1 cellular context compared by ENCODE assay signal in the genomic region with DNA sequence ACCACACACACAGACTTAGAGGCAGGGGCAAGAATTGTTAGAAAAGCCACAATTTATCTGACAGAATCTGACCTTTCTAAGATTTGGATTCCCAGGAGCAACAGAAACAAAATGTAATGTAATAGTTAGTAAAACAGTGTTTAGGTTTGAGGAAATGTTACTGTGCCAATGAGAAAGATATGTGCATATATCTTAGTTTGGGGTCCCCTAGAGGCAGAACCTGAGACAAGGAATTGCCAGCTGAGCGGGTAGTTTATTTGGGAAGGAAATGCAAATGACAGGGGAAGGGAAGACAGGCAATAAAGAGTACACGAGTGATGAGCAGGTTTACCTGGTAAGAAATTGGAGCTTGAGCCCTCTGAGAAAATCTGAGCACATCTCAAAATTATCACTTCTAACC.
TF ChIP-seq lines count a peak whose summit lies in the region.

No MANE protein-coding gene starts in this region.

TF ChIP-seq in GM23338, 12 proteins besides CTCF, POLR2A, EP300 and RAD21 (continued from another document):
- TF ChIP-seq, protein P1, sequence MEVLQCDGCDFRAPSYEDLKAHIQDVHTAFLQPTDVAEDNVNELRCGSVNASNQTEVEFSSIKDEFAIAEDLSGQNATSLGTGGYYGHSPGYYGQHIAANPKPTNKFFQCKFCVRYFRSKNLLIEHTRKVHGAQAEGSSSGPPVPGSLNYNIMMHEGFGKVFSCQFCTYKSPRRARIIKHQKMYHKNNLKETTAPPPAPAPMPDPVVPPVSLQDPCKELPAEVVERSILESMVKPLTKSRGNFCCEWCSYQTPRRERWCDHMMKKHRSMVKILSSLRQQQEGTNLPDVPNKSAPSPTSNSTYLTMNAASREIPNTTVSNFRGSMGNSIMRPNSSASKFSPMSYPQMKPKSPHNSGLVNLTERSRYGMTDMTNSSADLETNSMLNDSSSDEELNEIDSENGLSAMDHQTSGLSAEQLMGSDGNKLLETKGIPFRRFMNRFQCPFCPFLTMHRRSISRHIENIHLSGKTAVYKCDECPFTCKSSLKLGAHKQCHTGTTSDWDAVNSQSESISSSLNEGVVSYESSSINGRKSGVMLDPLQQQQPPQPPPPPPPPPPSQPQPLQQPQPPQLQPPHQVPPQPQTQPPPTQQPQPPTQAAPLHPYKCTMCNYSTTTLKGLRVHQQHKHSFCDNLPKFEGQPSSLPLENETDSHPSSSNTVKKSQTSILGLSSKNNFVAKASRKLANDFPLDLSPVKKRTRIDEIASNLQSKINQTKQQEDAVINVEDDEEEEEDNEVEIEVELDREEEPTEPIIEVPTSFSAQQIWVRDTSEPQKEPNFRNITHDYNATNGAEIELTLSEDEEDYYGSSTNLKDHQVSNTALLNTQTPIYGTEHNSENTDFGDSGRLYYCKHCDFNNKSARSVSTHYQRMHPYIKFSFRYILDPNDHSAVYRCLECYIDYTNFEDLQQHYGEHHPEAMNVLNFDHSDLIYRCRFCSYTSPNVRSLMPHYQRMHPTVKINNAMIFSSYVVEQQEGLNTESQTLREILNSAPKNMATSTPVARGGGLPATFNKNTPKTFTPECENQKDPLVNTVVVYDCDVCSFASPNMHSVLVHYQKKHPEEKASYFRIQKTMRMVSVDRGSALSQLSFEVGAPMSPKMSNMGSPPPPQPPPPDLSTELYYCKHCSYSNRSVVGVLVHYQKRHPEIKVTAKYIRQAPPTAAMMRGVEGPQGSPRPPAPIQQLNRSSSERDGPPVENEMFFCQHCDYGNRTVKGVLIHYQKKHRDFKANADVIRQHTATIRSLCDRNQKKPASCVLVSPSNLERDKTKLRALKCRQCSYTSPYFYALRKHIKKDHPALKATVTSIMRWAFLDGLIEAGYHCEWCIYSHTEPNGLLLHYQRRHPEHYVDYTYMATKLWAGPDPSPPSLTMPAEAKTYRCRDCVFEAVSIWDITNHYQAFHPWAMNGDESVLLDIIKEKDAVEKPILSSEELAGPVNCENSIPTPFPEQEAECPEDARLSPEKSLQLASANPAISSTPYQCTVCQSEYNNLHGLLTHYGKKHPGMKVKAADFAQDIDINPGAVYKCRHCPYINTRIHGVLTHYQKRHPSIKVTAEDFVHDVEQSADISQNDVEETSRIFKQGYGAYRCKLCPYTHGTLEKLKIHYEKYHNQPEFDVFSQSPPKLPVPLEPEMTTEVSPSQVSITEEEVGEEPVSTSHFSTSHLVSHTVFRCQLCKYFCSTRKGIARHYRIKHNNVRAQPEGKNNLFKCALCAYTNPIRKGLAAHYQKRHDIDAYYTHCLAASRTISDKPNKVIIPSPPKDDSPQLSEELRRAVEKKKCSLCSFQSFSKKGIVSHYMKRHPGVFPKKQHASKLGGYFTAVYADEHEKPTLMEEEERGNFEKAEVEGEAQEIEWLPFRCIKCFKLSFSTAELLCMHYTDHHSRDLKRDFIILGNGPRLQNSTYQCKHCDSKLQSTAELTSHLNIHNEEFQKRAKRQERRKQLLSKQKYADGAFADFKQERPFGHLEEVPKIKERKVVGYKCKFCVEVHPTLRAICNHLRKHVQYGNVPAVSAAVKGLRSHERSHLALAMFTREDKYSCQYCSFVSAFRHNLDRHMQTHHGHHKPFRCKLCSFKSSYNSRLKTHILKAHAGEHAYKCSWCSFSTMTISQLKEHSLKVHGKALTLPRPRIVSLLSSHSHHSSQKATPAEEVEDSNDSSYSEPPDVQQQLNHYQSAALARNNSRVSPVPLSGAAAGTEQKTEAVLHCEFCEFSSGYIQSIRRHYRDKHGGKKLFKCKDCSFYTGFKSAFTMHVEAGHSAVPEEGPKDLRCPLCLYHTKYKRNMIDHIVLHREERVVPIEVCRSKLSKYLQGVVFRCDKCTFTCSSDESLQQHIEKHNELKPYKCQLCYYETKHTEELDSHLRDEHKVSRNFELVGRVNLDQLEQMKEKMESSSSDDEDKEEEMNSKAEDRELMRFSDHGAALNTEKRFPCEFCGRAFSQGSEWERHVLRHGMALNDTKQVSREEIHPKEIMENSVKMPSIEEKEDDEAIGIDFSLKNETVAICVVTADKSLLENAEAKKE (CRISPR knock-in tag; IDR thresholded peaks at IDR 0.05) = no peak
- TF ChIP-seq EZH2phosphoT487 (IDR thresholded peaks at IDR 0.05; ENCODE audit: unreplicated experiment) (no peak), CREB1 (CRISPR knock-in tag; IDR thresholded peaks at IDR 0.05; ENCODE audit: low read depth) (no peak), ZNF114 (CRISPR knock-in tag; IDR thresholded peaks at IDR 0.05) (no peak)
- TF ChIP-seq, protein P2, sequence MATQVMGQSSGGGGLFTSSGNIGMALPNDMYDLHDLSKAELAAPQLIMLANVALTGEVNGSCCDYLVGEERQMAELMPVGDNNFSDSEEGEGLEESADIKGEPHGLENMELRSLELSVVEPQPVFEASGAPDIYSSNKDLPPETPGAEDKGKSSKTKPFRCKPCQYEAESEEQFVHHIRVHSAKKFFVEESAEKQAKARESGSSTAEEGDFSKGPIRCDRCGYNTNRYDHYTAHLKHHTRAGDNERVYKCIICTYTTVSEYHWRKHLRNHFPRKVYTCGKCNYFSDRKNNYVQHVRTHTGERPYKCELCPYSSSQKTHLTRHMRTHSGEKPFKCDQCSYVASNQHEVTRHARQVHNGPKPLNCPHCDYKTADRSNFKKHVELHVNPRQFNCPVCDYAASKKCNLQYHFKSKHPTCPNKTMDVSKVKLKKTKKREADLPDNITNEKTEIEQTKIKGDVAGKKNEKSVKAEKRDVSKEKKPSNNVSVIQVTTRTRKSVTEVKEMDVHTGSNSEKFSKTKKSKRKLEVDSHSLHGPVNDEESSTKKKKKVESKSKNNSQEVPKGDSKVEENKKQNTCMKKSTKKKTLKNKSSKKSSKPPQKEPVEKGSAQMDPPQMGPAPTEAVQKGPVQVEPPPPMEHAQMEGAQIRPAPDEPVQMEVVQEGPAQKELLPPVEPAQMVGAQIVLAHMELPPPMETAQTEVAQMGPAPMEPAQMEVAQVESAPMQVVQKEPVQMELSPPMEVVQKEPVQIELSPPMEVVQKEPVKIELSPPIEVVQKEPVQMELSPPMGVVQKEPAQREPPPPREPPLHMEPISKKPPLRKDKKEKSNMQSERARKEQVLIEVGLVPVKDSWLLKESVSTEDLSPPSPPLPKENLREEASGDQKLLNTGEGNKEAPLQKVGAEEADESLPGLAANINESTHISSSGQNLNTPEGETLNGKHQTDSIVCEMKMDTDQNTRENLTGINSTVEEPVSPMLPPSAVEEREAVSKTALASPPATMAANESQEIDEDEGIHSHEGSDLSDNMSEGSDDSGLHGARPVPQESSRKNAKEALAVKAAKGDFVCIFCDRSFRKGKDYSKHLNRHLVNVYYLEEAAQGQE (IDR thresholded peaks at IDR 0.05; ENCODE audit: unreplicated experiment) = no peak
